Comparison of ENCODE assay signal across 31 cellular contexts in genomic region chr12:70784042-70784668, GRCh38.
"Had no signal": no experiment of that assay in that cellular context is flagged by ENCODE, and none has a peak within 500 bp of the region (broad histone marks: within the 10 kb centered on the region; RNA-seq: fewer than 3 reads in every experiment).

No MANE protein-coding gene starts in this region.

- H3K27me3 ChIP-seq: adrenal gland, ascending aorta, cardiac muscle cell, esophagus muscularis mucosa, foreskin keratinocyte, heart right ventricle, neural progenitor cell, stomach, thyroid gland, upper lobe of left lung had no signal

- H3K36me3 ChIP-seq: adrenal gland, ascending aorta, cardiac muscle cell, esophagus muscularis mucosa, heart right ventricle, left ventricle myocardium inferior, neural progenitor cell, stomach, thyroid gland, upper lobe of left lung had no signal

- ATAC-seq: activated CD4-positive, CD25-positive, alpha-beta regulatory T cell treated with anti-CD3 and anti-CD28 coated beads, Interleukin-2, amount 50 U/mL, for 24 hours; effector memory CD8-positive, alpha-beta T cell; foreskin keratinocyte; heart right ventricle; natural killer cell; stimulated activated naive B cell treated with anti-CD40 and anti-IgM and Interleukin-4, amounts not matched to agents 10 μg/mL and 1 μg/mL and 100 μg/mL, for 72 hours had no signal

- H3K4me1 ChIP-seq: adrenal gland, ascending aorta, esophagus muscularis mucosa, foreskin keratinocyte, heart right ventricle, left ventricle myocardium inferior, neural progenitor cell, stomach, thyroid gland, upper lobe of left lung had no signal

- H3K9me3 ChIP-seq: adrenal gland, ascending aorta, esophagus muscularis mucosa, heart right ventricle, left ventricle myocardium inferior, stomach, thyroid gland, upper lobe of left lung had no signal

- H3K9ac ChIP-seq: neural progenitor cell had no signal

- H2AFZ ChIP-seq: neural progenitor cell had no signal

- H3K27ac ChIP-seq: adrenal gland, ascending aorta, cardiac muscle cell, coronary artery, esophagus muscularis mucosa, foreskin keratinocyte, heart right ventricle, left ventricle myocardium inferior, neural progenitor cell, stomach, thyroid gland, upper lobe of left lung, VCaP had no signal

- H3K4me2 ChIP-seq: neural progenitor cell had no signal

- DNase-seq: activated CD4-positive, alpha-beta T cell treated with anti-CD3 and anti-CD28 coated beads for 48 hours; activated CD4-positive, alpha-beta T cell treated with anti-CD3 and anti-CD28 coated beads, Interleukin-2, amount 50 U/mL, for 48 hours; activated CD8-positive, alpha-beta memory T cell treated with anti-CD3 and anti-CD28 coated beads for 24 hours; activated effector memory CD4-positive, alpha-beta T cell treated with anti-CD3 and anti-CD28 coated beads, Interleukin-2, amount 50 U/mL, for 16 hours; activated naive CD4-positive, alpha-beta T cell treated with anti-CD3 and anti-CD28 coated beads for 36 hours; activated naive CD8-positive, alpha-beta T cell treated with anti-CD3 and anti-CD28 coated beads for 36 hours; activated T-cell treated with anti-CD3 and anti-CD28 coated beads, Interleukin-2, amount 50 U/mL, for 1 hour; cerebellar nuclear complex; effector memory CD8-positive, alpha-beta T cell; foreskin keratinocyte; heart right ventricle; left ventricle myocardium inferior; mesendoderm; natural killer cell; stimulated activated CD4-positive, alpha-beta T cell treated with anti-CD3 and anti-CD28 coated beads, Interleukin-12 subunit alpha, Interleukin-12 subunit beta, amount 100 ng/mL, for 4 hours; stimulated activated CD4-positive, alpha-beta T cell treated with anti-CD3 and anti-CD28 coated beads, Interleukin-4, amount 100 ng/mL, for 4 hours; stimulated activated CD8-positive, alpha-beta memory T cell treated with anti-CD3 and anti-CD28 coated beads, Interleukin-4, amount 100 ng/mL, for 48 hours; stimulated activated naive B cell treated with anti-CD40 and anti-IgM and Interleukin-4, amounts not matched to agents 10 μg/mL and 1 μg/mL and 100 μg/mL, for 72 hours; stomach; T-helper 1 cell; thyroid gland had no signal

- H3K4me3 ChIP-seq: adrenal gland, ascending aorta, cardiac muscle cell, coronary artery, esophagus muscularis mucosa, heart right ventricle, left ventricle myocardium inferior, lung, neural progenitor cell, stomach, thyroid gland, upper lobe of left lung had no signal
